22 cellular contexts compared by ENCODE assay signal in genomic region chr12:77343291-77343690, GRCh38.
A peak's percentile ranks its signal among the peaks of the same experiment; 100 is the strongest.
DNase-seq lines count a peak whose midpoint lies in the region; ATAC-seq and TF ChIP-seq lines count a peak whose summit lies in the region.
"Had no signal": no experiment of that assay in that cellular context is flagged by ENCODE, and none has a peak within 500 bp of the region (broad histone marks: within the 10 kb centered on the region; RNA-seq: fewer than 3 reads in every experiment).

No MANE protein-coding gene starts in this region.

- intact Hi-C loops in transverse colon (cut with DNase I; ENCODE audit: low total_unique reads): no loop called here

- WGBS in transverse colon (ENCODE audit: low coverage in 1 of 2), 2 donors: 57 to 69% methylated on average over 1 of the region's 1 CpG

- in situ Hi-C loops in transverse colon (cut with MboI; ENCODE audit: low pct_ligation_motif_present in 1 of 4, low pct_unique_long_range_greater_than_20kb in 1 of 4, low sequenced_read_pairs in 3 of 4): no loop called here

- TF ChIP-seq CTCF in transverse colon (IDR thresholded peaks at IDR 0.05): no peak

- POLR2A ChIA-PET in HEK293T (lab: Yijun Ruan, JAX): no interaction called here

- no peak overlapping the region for H3K27ac ChIP-seq in transverse colon
- H3K27ac ChIP-seq: neural progenitor cell, prostate gland, thyroid gland had no signal

- no peak overlapping the region for H3K4me3 ChIP-seq in transverse colon
- H3K4me3 ChIP-seq: HAP-1, neural progenitor cell, prostate gland, thyroid gland had no signal

- no peaks in the 10 kb centered on the region for H3K27me3 ChIP-seq in transverse colon
- H3K27me3 ChIP-seq: neural progenitor cell, thyroid gland had no signal

- peak; percentile 79 for DNase-seq in HCEC 1CT
- DNase-seq in amniotic epithelial cell (ENCODE audit: low read depth): peak; percentile 36
- DNase-seq in fibroblast of peridontal ligament (ENCODE audit: extremely low read depth): peak; percentile 56
- DNase-seq in stromal cell of bone marrow (ENCODE audit: low read depth): peak; percentile 55
- no peak for DNase-seq in HEK293T (ENCODE audit: extremely low spot score)
- DNase-seq in transverse colon: no peak
- DNase-seq: activated CD4-positive, alpha-beta T cell treated with anti-CD3 and anti-CD28 coated beads, Interleukin-2, amount 10 ng/mL, durations not matched to agents 24 days and 14 days; activated naive CD8-positive, alpha-beta T cell treated with anti-CD3 and anti-CD28 coated beads, Interleukin-2, amount 50 U/mL, for 24 hours; DND-41; head of caudate nucleus; left ventricle myocardium superior; MM.1S; NCI-H146; NCI-H2171 treated with DMSO at 0.1 percent for 48 hours; Right ventricle myocardium superior; stimulated activated CD4-positive, alpha-beta T cell treated with anti-CD3 and anti-CD28 coated beads, Interleukin-2, amount 100 ng/mL, for 24 hours; stimulated activated naive CD4-positive, alpha-beta T cell; thyroid gland had no signal

- H3K4me1 ChIP-seq in transverse colon: peaks cover 0 to 10% (median 0%) of the 10 kb centered on the region in 4 donors
- H3K4me1 ChIP-seq: HAP-1, prostate gland, thyroid gland had no signal

- ATAC-seq in HG03432 (IDR thresholded peaks at IDR 0.05; ENCODE audit: unreplicated experiment): no peak
- ATAC-seq: activated naive CD8-positive, alpha-beta T cell treated with anti-CD3 and anti-CD28 coated beads, Interleukin-2, amount 50 U/mL, for 24 hours; left ventricle myocardium superior had no signal

- TF ChIP-seq POLR2A in transverse colon (IDR thresholded peaks at IDR 0.05): no peak

- no peak for TF ChIP-seq EP300 in transverse colon (IDR thresholded peaks at IDR 0.05; ENCODE audit: low read depth)

- H3K9me3 ChIP-seq in transverse colon: no peaks in the 10 kb centered on the region
- H3K9me3 ChIP-seq: HAP-1, prostate gland, thyroid gland had no signal

- H3K36me3 ChIP-seq in transverse colon: no peaks in the 10 kb centered on the region
- H3K36me3 ChIP-seq: HAP-1, neural progenitor cell, prostate gland, thyroid gland had no signal

- CTCF ChIA-PET in HEK293T (lab: Yijun Ruan, JAX): no interaction called here

TF ChIP-seq in HEK293T, 16 proteins besides CTCF, POLR2A, EP300 and RAD21:
- TF ChIP-seq CTBP1 (IDR thresholded peaks at IDR 0.05; ENCODE audit: borderline replicate concordance) (no peak), SP1 (IDR thresholded peaks at IDR 0.05) (no peak), NFRKB (IDR thresholded peaks at IDR 0.05) (no peak), L3MBTL2 (conservative IDR thresholded peaks at IDR 0.05) (no peak), HDGF (IDR thresholded peaks at IDR 0.05; ENCODE audit: borderline replicate concordance) (no peak), ELF4 (IDR thresholded peaks at IDR 0.05) (no peak), ARNT (IDR thresholded peaks at IDR 0.05) (no peak), TARDBP (IDR thresholded peaks at IDR 0.05) (no peak), FOXM1 (IDR thresholded peaks at IDR 0.05; ENCODE audit: borderline replicate concordance) (no peak), BHLHE40 (IDR thresholded peaks at IDR 0.05; ENCODE audit: borderline replicate concordance) (no peak)

Comparison
In these comparisons a context has a peak if more than half of its experiments do, and no peak if none do; other contexts are left out.
1. DNase-seq: peak in HCEC 1CT (single experiment), amniotic epithelial cell (single experiment), fibroblast of peridontal ligament (single experiment) and stromal cell of bone marrow (single experiment); none in HEK293T (single experiment) and transverse colon (single experiment).